Comparison of ENCODE assay signal across 11 cellular contexts in genomic region chr16:57297856-57298255, GRCh38. TPM values are rescaled to one million over a fixed set of nuclear protein-coding genes. Genes with fewer than 3 reads are reported as not detected.
DNase-seq lines count a peak whose midpoint lies in the region; ATAC-seq and TF ChIP-seq lines count a peak whose summit lies in the region.
"Had no signal": no experiment of that assay in that cellular context is flagged by ENCODE, and none has a peak within 500 bp of the region (broad histone marks: within the 10 kb centered on the region; RNA-seq: fewer than 3 reads in every experiment).

No MANE protein-coding gene starts in this region.

- H3K36me3 Mint-ChIP-seq in activated B cell treated with CpG ODN at 0.5 μM for 24 hours (ENCODE audit: low read depth) = no peaks in the 10 kb centered on the region

- H3K4me3 ChIP-seq in right cardiac atrium (ENCODE audit: low read length) = no peak overlapping the region
- H3K4me3 ChIP-seq in upper lobe of right lung = no peak overlapping the region
- H3K4me3 ChIP-seq: MG63, SK-N-MC had no signal

- H3K27ac ChIP-seq in right cardiac atrium (ENCODE audit: low read length) (no peak overlapping the region), upper lobe of right lung (no peak overlapping the region)
- H3K27ac ChIP-seq: brain microvascular endothelial cell, SK-N-MC had no signal

- no peaks in the 10 kb centered on the region for H3K9me3 ChIP-seq in right cardiac atrium (ENCODE audit: control insufficient read depth, low read length)
- no peaks in the 10 kb centered on the region for H3K9me3 ChIP-seq in upper lobe of right lung
- H3K9me3 ChIP-seq: MG63 had no signal

- DNase-seq in activated gamma-delta T cell treated with Interleukin-2 at 50 U/mL for 16 hours (peak; percentile 14), activated gamma-delta T cell (lab: John Stamatoyannopoulos, UW) (no peak), activated B cell treated with CpG ODN at 0.5 μM for 24 hours (no peak), right cardiac atrium (no peak), upper lobe of right lung (no peak)
- peak; percentile 10 for DNase-seq in effector CD8-positive, alpha-beta T cell (lab: John Stamatoyannopoulos, UW)
- DNase-seq in stimulated activated naive CD8-positive, alpha-beta T cell treated with anti-CD3 and anti-CD28 coated beads, Interleukin-15, amount 100 ng/mL, for 72 hours = peak in 1 of 2 donors; percentile 32
- DNase-seq: brain microvascular endothelial cell, MG63 had no signal

- peak overlapping the region; percentile 44 for H3K4me3 Mint-ChIP-seq in activated B cell treated with CpG ODN at 0.5 μM for 24 hours
- peak overlapping the region; percentile 17 to 73 for H3K4me3 Mint-ChIP-seq in stimulated activated naive CD8-positive, alpha-beta T cell treated with anti-CD3 and anti-CD28 coated beads, Interleukin-15, amount 100 ng/mL, for 72 hours

- POLR2A ChIA-PET in activated B cell treated with CpG ODN at 0.5 μM for 24 hours (lab: Charles Lee) = interaction anchor here (0.6 to 1.0 kb wide), 2 partner anchors 9 to 112 kb away, joined by 3 to 5 read pairs; partner anchors contain the start of genes PSME3IP1 and RSPRY1

- no peak overlapping the region for H3K27ac Mint-ChIP-seq in activated B cell treated with CpG ODN at 0.5 μM for 24 hours
- H3K27ac Mint-ChIP-seq in stimulated activated naive CD8-positive, alpha-beta T cell treated with anti-CD3 and anti-CD28 coated beads, Interleukin-15, amount 100 ng/mL, for 72 hours = no peak overlapping the region

- no peaks in the 10 kb centered on the region for H3K9me3 Mint-ChIP-seq in activated B cell treated with CpG ODN at 0.5 μM for 24 hours
- no peaks in the 10 kb centered on the region for H3K9me3 Mint-ChIP-seq in stimulated activated naive CD8-positive, alpha-beta T cell treated with anti-CD3 and anti-CD28 coated beads, Interleukin-15, amount 100 ng/mL, for 72 hours

- intact Hi-C loops in activated B cell treated with CpG ODN at 0.5 μM for 24 hours (cut with micrococcal nuclease) (no loop called here), right cardiac atrium (cut with DNase I) (loop anchor here in 1 of 4 donors (5.0 kb wide), 1 partner anchor 56 kb away; no protein-coding TSS in a partner anchor), upper lobe of right lung (cut with DNase I) (no loop called here)

- TF ChIP-seq CTCF in activated B cell treated with CpG ODN at 0.5 μM for 24 hours (IDR thresholded peaks at IDR 0.05) = no peak
- no peak for TF ChIP-seq CTCF in upper lobe of right lung (IDR thresholded peaks at IDR 0.05)

- WGBS in right cardiac atrium = 47% methylated on average over 13 of the region's 13 CpGs

- H3K27me3 ChIP-seq in right cardiac atrium (ENCODE audit: control insufficient read depth, insufficient read depth) (no peaks in the 10 kb centered on the region), upper lobe of right lung (no peaks in the 10 kb centered on the region)
- H3K27me3 ChIP-seq: brain microvascular endothelial cell had no signal

- CTCF ChIA-PET in activated B cell treated with CpG ODN at 0.5 μM for 24 hours (lab: Charles Lee) = interaction anchor here (0.6 kb wide), 1 partner anchor 201 kb away, joined by 3 read pairs; no protein-coding TSS in a partner anchor

- peaks cover 2% of the 10 kb centered on the region for H3K4me1 ChIP-seq in right cardiac atrium (ENCODE audit: control insufficient read depth, insufficient read depth, low read length)
- peaks cover 16% of the 10 kb centered on the region for H3K4me1 ChIP-seq in upper lobe of right lung

- no peak for ATAC-seq in activated B cell treated with CpG ODN at 0.5 μM for 24 hours (ENCODE audit: low read depth)
- ATAC-seq in stimulated activated naive CD8-positive, alpha-beta T cell treated with anti-CD3 and anti-CD28 coated beads, Interleukin-15, amount 100 ng/mL, for 72 hours = no peak
- ATAC-seq in right cardiac atrium = no peak
- ATAC-seq in GM21447 (IDR thresholded peaks at IDR 0.05; ENCODE audit: unreplicated experiment) = no peak
- no peak for ATAC-seq in upper lobe of right lung

- no peaks in the 10 kb centered on the region for H3K27me3 Mint-ChIP-seq in activated B cell treated with CpG ODN at 0.5 μM for 24 hours
- no peaks in the 10 kb centered on the region for H3K27me3 Mint-ChIP-seq in stimulated activated naive CD8-positive, alpha-beta T cell treated with anti-CD3 and anti-CD28 coated beads, Interleukin-15, amount 100 ng/mL, for 72 hours

- no peaks in the 10 kb centered on the region for H3K36me3 ChIP-seq in upper lobe of right lung
- H3K36me3 ChIP-seq: brain microvascular endothelial cell, MG63 had no signal

- peaks cover 14% of the 10 kb centered on the region for H3K4me1 Mint-ChIP-seq in activated B cell treated with CpG ODN at 0.5 μM for 24 hours
- peaks cover 14% of the 10 kb centered on the region for H3K4me1 Mint-ChIP-seq in stimulated activated naive CD8-positive, alpha-beta T cell treated with anti-CD3 and anti-CD28 coated beads, Interleukin-15, amount 100 ng/mL, for 72 hours

RNA-seq across cellular contexts. Expression of gene PLLP, which starts 13.4 kb away (rescaled TPM):
- not detected in 2 replicates for total RNA-seq in activated B cell treated with CpG ODN at 0.5 μM for 24 hours
- total RNA-seq in right cardiac atrium = 10 to 100 TPM in 3 of 4 donors, 1 to 10 TPM in 1; 6.3 to 13.8 (median 11.0) TPM
- polyA plus RNA-seq in right cardiac atrium = 11.8 TPM
- 104 TPM for total RNA-seq in upper lobe of right lung

RNA-seq across cellular contexts. Expression of gene ARL2BP, which starts 52.8 kb away (rescaled TPM):
- total RNA-seq in activated B cell treated with CpG ODN at 0.5 μM for 24 hours (27.1 and 29.4 TPM in 2 replicates), right cardiac atrium (10 to 100 TPM; 44.8 to 58.4 (median 52.0) TPM), upper lobe of right lung (60.0 TPM)
- 51.6 TPM for polyA plus RNA-seq in right cardiac atrium

Comparison
In these comparisons a context has a peak if more than half of its experiments do, and no peak if none do; other contexts are left out.
1. DNase-seq: peak in activated gamma-delta T cell treated with Interleukin-2 at 50 U/mL for 16 hours (single experiment) and effector CD8-positive, alpha-beta T cell (single experiment); none in activated gamma-delta T cell (single experiment), activated B cell treated with CpG ODN at 0.5 μM for 24 hours (single experiment), right cardiac atrium (0 of 3) and upper lobe of right lung (single experiment).